4 cellular contexts compared by ENCODE assay signal in the genomic region with DNA sequence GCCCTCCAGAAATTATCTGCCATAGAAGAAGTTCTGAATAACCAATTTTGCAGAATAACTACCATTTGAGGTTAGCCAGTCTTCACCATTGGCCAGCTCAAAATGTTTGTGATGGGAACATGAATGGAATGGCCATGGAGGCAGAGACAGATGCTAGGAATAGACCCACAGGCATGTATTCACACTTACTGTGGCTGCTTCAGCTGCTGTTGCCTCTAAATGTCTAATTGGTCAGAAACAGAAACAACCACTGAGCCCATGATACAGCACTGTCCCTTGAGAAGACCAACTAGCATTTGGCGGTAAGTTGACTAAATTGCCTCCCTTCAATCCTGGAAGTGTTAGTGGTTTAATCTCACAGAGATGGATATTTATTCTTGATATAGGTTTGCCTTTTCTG. TPM values are rescaled to one million over a fixed set of nuclear protein-coding genes. Genes with fewer than 3 reads are reported as not detected.
"Had no signal": no experiment of that assay in that cellular context is flagged by ENCODE, and none has a peak within 500 bp of the region (broad histone marks: within the 10 kb centered on the region; RNA-seq: fewer than 3 reads in every experiment).

No MANE protein-coding gene starts in this region.

- H3K4me3 ChIP-seq: GM12878 had no signal

- DNase-seq: GDM1, GF-D8 had no signal

- ATAC-seq: GM12878 had no signal

RNA-seq across cellular contexts. Expression of a gene that starts 38.6 kb away (rescaled TPM):
- total RNA-seq: G401, GM12878 had no signal
- polyA plus RNA-seq: GM12878 had no signal
